1 cellular context compared by ENCODE assay signal in the genomic region with DNA sequence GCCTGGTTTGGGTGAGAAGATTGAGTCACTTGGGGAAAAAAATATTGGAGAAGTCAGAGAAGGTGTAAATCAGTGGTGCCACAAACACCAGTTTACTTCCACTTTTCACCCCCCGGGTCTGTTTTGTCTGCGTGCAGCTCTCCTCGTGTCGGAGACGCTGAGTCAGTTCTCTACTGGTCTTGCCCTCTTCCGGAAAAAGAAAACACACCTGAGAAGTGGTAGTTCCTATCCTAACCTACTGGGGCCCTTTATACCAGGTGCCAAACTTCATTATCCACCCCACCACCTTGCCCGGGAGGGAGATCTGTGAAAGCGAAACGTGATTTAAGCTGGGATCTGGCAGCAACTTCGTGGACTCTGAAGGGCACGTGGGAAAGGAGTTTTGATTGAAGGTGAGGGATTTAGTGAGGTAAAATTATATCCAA.
TF ChIP-seq lines count a peak whose summit lies in the region.

No MANE protein-coding gene starts in this region.

TF ChIP-seq in HepG2, 621 proteins besides CTCF, POLR2A, EP300 and RAD21 (continued from another document):
- TF ChIP-seq CAMTA2 (CRISPR knock-in tag; IDR thresholded peaks at IDR 0.05; ENCODE audit: borderline replicate concordance) (no peak), KLF11 (CRISPR knock-in tag; IDR thresholded peaks at IDR 0.05) (no peak), ZBTB33 (CRISPR knock-in tag; IDR thresholded peaks at IDR 0.05) (no peak), ZNF496 (CRISPR knock-in tag; IDR thresholded peaks at IDR 0.05; ENCODE audit: insufficient replicate concordance) (no peak), ZNF317 (CRISPR knock-in tag; IDR thresholded peaks at IDR 0.05) (0 out of 2 replicates have a peak, but pooled peaks have one; percentile 59), ZNF3 (CRISPR knock-in tag; IDR thresholded peaks at IDR 0.05) (no peak), FOSL1 (CRISPR knock-in tag; IDR thresholded peaks at IDR 0.05; ENCODE audit: borderline replicate concordance) (no peak), ZNF225 (CRISPR knock-in tag; IDR thresholded peaks at IDR 0.05) (no peak), ZNF350 (CRISPR knock-in tag; IDR thresholded peaks at IDR 0.05; ENCODE audit: borderline replicate concordance, low read depth) (no peak), HIC2 (CRISPR knock-in tag; IDR thresholded peaks at IDR 0.05; ENCODE audit: low read depth) (no peak)
- TF ChIP-seq, protein P1, sequence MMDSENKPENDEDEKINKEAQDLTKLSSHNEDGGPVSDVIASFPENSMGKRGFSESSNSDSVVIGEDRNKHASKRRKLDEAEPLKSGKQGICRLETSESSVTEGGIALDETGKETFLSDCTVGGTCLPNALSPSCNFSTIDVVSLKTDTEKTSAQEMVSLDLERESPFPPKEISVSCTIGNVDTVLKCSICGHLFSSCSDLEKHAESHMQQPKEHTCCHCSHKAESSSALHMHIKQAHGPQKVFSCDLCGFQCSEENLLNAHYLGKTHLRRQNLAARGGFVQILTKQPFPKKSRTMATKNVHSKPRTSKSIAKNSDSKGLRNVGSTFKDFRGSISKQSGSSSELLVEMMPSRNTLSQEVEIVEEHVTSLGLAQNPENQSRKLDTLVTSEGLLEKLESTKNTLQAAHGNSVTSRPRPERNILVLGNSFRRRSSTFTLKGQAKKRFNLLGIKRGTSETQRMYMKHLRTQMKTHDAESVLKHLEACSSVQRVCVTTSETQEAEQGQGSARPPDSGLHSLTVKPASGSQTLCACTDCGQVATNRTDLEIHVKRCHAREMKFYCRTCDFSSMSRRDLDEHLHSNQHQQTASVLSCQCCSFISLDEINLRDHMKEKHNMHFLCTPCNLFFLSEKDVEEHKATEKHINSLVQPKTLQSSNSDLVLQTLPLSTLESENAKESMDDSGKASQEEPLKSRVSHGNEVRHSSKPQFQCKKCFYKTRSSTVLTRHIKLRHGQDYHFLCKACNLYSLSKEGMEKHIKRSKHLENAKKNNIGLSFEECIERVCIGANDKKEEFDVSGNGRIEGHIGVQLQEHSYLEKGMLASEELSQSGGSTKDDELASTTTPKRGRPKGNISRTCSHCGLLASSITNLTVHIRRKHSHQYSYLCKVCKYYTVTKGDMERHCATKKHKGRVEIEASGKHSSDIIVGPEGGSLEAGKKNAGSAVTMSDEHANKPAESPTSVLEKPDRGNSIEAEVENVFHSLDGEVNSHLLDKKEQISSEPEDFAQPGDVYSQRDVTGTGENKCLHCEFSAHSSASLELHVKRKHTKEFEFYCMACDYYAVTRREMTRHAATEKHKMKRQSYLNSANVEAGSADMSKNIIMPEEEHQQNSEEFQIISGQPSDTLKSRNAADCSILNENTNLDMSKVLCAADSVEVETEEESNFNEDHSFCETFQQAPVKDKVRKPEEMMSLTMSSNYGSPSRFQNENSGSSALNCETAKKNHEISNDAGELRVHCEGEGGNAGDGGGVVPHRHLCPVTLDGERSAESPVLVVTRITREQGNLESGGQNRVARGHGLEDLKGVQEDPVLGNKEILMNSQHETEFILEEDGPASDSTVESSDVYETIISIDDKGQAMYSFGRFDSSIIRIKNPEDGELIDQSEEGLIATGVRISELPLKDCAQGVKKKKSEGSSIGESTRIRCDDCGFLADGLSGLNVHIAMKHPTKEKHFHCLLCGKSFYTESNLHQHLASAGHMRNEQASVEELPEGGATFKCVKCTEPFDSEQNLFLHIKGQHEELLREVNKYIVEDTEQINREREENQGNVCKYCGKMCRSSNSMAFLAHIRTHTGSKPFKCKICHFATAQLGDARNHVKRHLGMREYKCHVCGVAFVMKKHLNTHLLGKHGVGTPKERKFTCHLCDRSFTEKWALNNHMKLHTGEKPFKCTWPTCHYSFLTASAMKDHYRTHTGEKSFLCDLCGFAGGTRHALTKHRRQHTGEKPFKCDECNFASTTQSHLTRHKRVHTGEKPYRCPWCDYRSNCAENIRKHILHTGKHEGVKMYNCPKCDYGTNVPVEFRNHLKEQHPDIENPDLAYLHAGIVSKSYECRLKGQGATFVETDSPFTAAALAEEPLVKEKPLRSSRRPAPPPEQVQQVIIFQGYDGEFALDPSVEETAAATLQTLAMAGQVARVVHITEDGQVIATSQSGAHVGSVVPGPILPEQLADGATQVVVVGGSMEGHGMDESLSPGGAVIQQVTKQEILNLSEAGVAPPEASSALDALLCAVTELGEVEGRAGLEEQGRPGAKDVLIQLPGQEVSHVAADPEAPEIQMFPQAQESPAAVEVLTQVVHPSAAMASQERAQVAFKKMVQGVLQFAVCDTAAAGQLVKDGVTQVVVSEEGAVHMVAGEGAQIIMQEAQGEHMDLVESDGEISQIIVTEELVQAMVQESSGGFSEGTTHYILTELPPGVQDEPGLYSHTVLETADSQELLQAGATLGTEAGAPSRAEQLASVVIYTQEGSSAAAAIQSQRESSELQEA (CRISPR knock-in tag; IDR thresholded peaks at IDR 0.05; ENCODE audit: not compliant biosample characterization) = no peak
